Comparison of ENCODE assay signal across 8 cellular contexts in the genomic region with DNA sequence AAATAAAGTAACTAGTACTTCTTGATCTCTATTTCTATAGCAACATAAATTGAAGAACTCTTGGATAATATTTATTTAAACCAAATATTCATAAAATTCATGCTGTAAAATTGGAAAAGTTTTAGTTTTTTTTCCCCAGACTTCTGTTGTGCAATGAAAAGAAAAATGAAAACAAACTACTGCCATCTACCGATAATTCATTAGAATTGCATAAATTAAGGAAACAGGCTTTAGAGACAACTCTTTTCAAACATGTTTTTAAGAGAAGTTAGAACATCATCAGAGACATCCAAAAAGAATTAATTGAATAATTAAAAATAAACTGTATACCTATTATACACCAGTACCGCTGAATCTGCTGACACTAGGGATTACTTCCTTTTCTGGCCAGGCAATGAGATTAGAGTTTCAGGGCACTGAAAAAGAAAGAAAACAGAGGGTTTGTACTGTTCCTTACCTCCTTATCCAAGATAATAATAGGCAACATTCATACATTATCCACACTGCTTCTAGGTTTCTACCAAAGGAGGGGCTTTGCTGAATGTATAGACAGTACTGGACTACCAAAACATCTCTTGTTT. TPM values are rescaled to one million over a fixed set of nuclear protein-coding genes. Genes with fewer than 3 reads are reported as not detected.
DNase-seq lines count a peak whose midpoint lies in the region; ATAC-seq, FAIRE-seq and TF ChIP-seq lines count a peak whose summit lies in the region.

No MANE protein-coding gene starts in this region.

- peaks cover 9% of the 10 kb centered on the region for H3K4me1 Mint-ChIP-seq in progenitor cell of endocrine pancreas (ENCODE audit: low read depth)
- peaks cover 15% of the 10 kb centered on the region for H3K4me1 Mint-ChIP-seq in activated T-cell treated with anti-CD3 and anti-CD28 coated beads, Interleukin-2, amount 50 U/mL, for 4 hours (ENCODE audit: low read depth)

- H3K27ac Mint-ChIP-seq in progenitor cell of endocrine pancreas: no peak overlapping the region

- H3K36me3 Mint-ChIP-seq in progenitor cell of endocrine pancreas (ENCODE audit: insufficient read depth): no peaks in the 10 kb centered on the region
- H3K36me3 Mint-ChIP-seq in activated T-cell treated with anti-CD3 and anti-CD28 coated beads, Interleukin-2, amount 50 U/mL, for 4 hours (ENCODE audit: insufficient read depth): no peaks in the 10 kb centered on the region

- no peaks in the 10 kb centered on the region for H3K27me3 Mint-ChIP-seq in progenitor cell of endocrine pancreas
- H3K27me3 Mint-ChIP-seq in activated T-cell treated with anti-CD3 and anti-CD28 coated beads, Interleukin-2, amount 50 U/mL, for 4 hours (ENCODE audit: low read depth): no peaks in the 10 kb centered on the region

- peak in 2 of 3 experiments; percentile 15 to 51 for DNase-seq in NCI-H1417 (lab: John Stamatoyannopoulos, UW)
- no peak for DNase-seq in NCI-H1417 treated with DMSO at 0.1 percent for 48 hours (lab: John Stamatoyannopoulos, UW)
- DNase-seq in NCI-H460 (ENCODE audit: extremely low read depth, low read depth): peak; percentile 24
- DNase-seq in dermis blood vessel endothelial cell: peak; percentile 41
- DNase-seq in progenitor cell of endocrine pancreas (ENCODE audit: low spot score, unreplicated experiment): no peak
- no peak for DNase-seq in activated CD4-positive, alpha-beta T cell treated with anti-CD3 and anti-CD28 coated beads for 4 hours
- DNase-seq in H54 (ENCODE audit: insufficient read length, low spot score): no peak
- no peak for DNase-seq in activated T-cell treated with anti-CD3 and anti-CD28 coated beads, Interleukin-2, amount 50 U/mL, for 4 hours

- no peak for ATAC-seq in activated T-cell treated with anti-CD3 and anti-CD28 coated beads, Interleukin-2, amount 50 U/mL, for 4 hours

- no peak overlapping the region for H3K4me3 Mint-ChIP-seq in progenitor cell of endocrine pancreas (ENCODE audit: low read depth)
- no peak overlapping the region for H3K4me3 Mint-ChIP-seq in activated T-cell treated with anti-CD3 and anti-CD28 coated beads, Interleukin-2, amount 50 U/mL, for 4 hours

- TF ChIP-seq POLR2A in H54 (IDR thresholded peaks at IDR 0.05; ENCODE audit: low read depth, low read length): no peak

- no peak for FAIRE-seq in H54 (lab: Jason Lieb, UNC)

- peak; percentile 71 for TF ChIP-seq CTCF in progenitor cell of endocrine pancreas (IDR thresholded peaks at IDR 0.05; ENCODE audit: unreplicated experiment)

- H3K9me3 Mint-ChIP-seq in progenitor cell of endocrine pancreas (ENCODE audit: low read depth): no peaks in the 10 kb centered on the region
- H3K9me3 Mint-ChIP-seq in activated T-cell treated with anti-CD3 and anti-CD28 coated beads, Interleukin-2, amount 50 U/mL, for 4 hours: no peaks in the 10 kb centered on the region

RNA-seq across cellular contexts. Expression of a gene that starts 4.9 kb away (rescaled TPM):
- 7.4 and 10.0 TPM in 2 replicates for total RNA-seq in NCI-H460 (2014; rRNA removed; shearing (Covaris generic))
- polyA plus RNA-seq in NCI-H460 (2014; cell fraction: nucleus; rRNA removed): 1.9 and 6.3 TPM in 2 replicates
- total RNA-seq in dermis blood vessel endothelial cell (0.68 and 5.4 TPM in 2 replicates), progenitor cell of endocrine pancreas (12.4 and 12.9 TPM in 2 replicates)
- 1 to 10 TPM in 1 of 3 donors, under 1 TPM in 2; 0.65 to 1.5 (median 0.95) TPM for total RNA-seq in activated T-cell treated with anti-CD3 and anti-CD28 coated beads, Interleukin-2, amount 50 U/mL, for 4 hours

RNA-seq across cellular contexts. Expression of a gene that starts 5.1 kb away (rescaled TPM):
- 3.9 and 5.5 TPM in 2 replicates for total RNA-seq in NCI-H460 (2014; rRNA removed; shearing (Covaris generic))
- 1.2 and 1.7 TPM in 2 replicates for polyA plus RNA-seq in NCI-H460 (2014; cell fraction: nucleus; rRNA removed)
- total RNA-seq in dermis blood vessel endothelial cell (10.9 and 14.1 TPM in 2 replicates), progenitor cell of endocrine pancreas (2.9 and 3.8 TPM in 2 replicates)
- total RNA-seq in activated T-cell treated with anti-CD3 and anti-CD28 coated beads, Interleukin-2, amount 50 U/mL, for 4 hours: 1 to 10 TPM; 2.1 to 4.2 (median 4.1) TPM

Comparison
In these comparisons a context has a peak if more than half of its experiments do, and no peak if none do; other contexts are left out.
1. DNase-seq: peak in NCI-H1417 (2 of 3), NCI-H460 (single experiment) and dermis blood vessel endothelial cell (single experiment); none in NCI-H1417 treated with DMSO at 0.1 percent for 48 hours (single experiment), progenitor cell of endocrine pancreas (single experiment), activated CD4-positive, alpha-beta T cell treated with anti-CD3 and anti-CD28 coated beads for 4 hours (0 of 2), H54 (single experiment) and activated T-cell treated with anti-CD3 and anti-CD28 coated beads, Interleukin-2, amount 50 U/mL, for 4 hours (single experiment).